9 cellular contexts compared by ENCODE assay signal in the genomic region with DNA sequence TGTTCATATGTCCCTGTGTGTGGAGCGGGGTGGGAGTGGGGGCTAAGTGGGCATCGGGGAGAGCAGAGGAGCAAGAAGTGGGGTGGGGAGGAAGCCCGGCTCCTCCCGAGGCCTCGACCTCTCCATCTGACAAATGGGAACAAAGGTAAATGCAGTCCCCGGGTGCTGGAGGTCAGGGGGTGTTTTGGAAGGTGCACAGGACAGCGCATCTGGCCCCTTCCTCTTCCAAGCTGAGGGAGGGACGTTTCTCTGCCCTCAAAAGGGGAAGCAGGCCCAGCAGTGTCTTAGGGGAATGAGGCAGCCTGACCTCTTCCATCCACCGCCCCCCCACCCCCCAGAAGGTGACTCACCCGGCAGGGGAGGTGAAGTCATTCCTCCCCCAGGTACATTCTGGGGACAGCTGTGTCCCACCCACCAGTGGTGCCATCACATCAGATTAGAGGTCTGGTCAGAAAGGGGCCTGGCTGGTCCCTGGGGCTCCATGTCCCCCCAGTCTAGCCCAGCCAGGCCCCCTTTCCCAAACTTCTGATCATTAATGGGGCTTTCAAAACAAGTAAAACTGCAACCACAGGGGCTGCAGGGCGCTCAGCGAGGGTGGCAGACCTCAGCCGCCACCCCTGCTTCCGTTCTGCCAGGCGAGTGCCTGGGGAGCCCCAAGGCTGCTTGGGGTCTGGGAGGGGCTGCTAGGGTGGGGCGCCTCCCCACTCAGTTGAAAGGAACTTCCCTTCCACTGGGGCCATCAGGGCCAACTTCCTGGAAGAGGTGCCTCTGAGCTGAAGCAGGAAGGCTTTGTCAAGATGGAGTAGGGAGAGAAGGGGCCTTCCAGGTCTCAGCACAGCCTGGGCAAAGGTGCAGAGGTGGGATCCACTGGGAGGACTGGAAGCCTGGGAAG. TPM values are rescaled to one million over a fixed set of nuclear protein-coding genes. Genes with fewer than 3 reads are reported as not detected.
DNase-seq lines count a peak whose midpoint lies in the region; ATAC-seq, FAIRE-seq and TF ChIP-seq lines count a peak whose summit lies in the region.
"Had no signal": no experiment of that assay in that cellular context is flagged by ENCODE, and none has a peak within 500 bp of the region (broad histone marks: within the 10 kb centered on the region; RNA-seq: fewer than 3 reads in every experiment).

No MANE protein-coding gene starts in this region.

- H3K4me1 ChIP-seq in skeletal muscle tissue (ENCODE audit: control insufficient read depth in 3 of 3, insufficient read depth in 3 of 3, low read length in 3 of 3) = peaks cover 14 to 29% (median 15%) of the 10 kb centered on the region in 3 donors

- peak overlapping the region in 1 of 3 donors; percentile 25 for H3K9ac ChIP-seq in skeletal muscle tissue (ENCODE audit: low read depth in 1 of 3, low read length in 3 of 3)

- H3K36me3 ChIP-seq in skeletal muscle tissue (ENCODE audit: control insufficient read depth in 3 of 3, insufficient read depth in 3 of 3, low read length in 3 of 3) = no peaks in the 10 kb centered on the region

- intact Hi-C loops in activated CD8-positive, alpha-beta T cell treated with anti-CD3 and anti-CD28 coated beads for 36 hours (cut with micrococcal nuclease) = loop anchor here (1.0 kb wide), 1 partner anchor 8 kb away; no protein-coding TSS in a partner anchor

- no peak for FAIRE-seq in GM19239 (lab: Jason Lieb, UNC)

- TF ChIP-seq CTCF in activated CD8-positive, alpha-beta T cell treated with anti-CD3 and anti-CD28 coated beads for 36 hours (IDR thresholded peaks at IDR 0.05) = no peak
- no peak for TF ChIP-seq CTCF in epithelial cell of esophagus (IDR thresholded peaks at IDR 0.05; ENCODE audit: insufficient read depth, low read depth, low read length, missing control alignments)

- H3K4me1 Mint-ChIP-seq in activated CD8-positive, alpha-beta T cell treated with anti-CD3 and anti-CD28 coated beads for 36 hours (ENCODE audit: low read depth) = peaks cover 57% of the 10 kb centered on the region

- POLR2A ChIA-PET in activated CD8-positive, alpha-beta T cell treated with anti-CD3 and anti-CD28 coated beads for 36 hours (lab: Charles Lee) = interaction anchor here (0.6 to 2.2 kb wide), 10 partner anchors 8 to 239 kb away, joined by 3 to 12 read pairs (median 5); a partner anchor contains a TSS

- peak overlapping the region; percentile 92 for H3K27ac Mint-ChIP-seq in activated CD8-positive, alpha-beta T cell treated with anti-CD3 and anti-CD28 coated beads for 36 hours

- peak; percentile 70 for ATAC-seq in activated CD8-positive, alpha-beta T cell treated with anti-CD3 and anti-CD28 coated beads for 36 hours
- ATAC-seq in HG02884 (IDR thresholded peaks at IDR 0.05; ENCODE audit: unreplicated experiment) (no peak), GM21447 (IDR thresholded peaks at IDR 0.05; ENCODE audit: unreplicated experiment) (no peak)

- peak; percentile 77 for DNase-seq in GM19239 (ENCODE audit: insufficient read length, low spot score)
- DNase-seq in MV-4-11 (lab: John Stamatoyannopoulos, UW) = peak; percentile 94
- DNase-seq in activated CD8-positive, alpha-beta T cell treated with anti-CD3 and anti-CD28 coated beads for 36 hours = peak; percentile 91
- DNase-seq in epithelial cell of esophagus (ENCODE audit: low read depth) = peak; percentile 37

- peaks cover 19% of the 10 kb centered on the region for H3K36me3 Mint-ChIP-seq in activated CD8-positive, alpha-beta T cell treated with anti-CD3 and anti-CD28 coated beads for 36 hours (ENCODE audit: low read depth)

- CTCF ChIA-PET in activated CD8-positive, alpha-beta T cell treated with anti-CD3 and anti-CD28 coated beads for 36 hours (lab: Charles Lee) = interaction anchor here (1.8 kb wide), 1 partner anchor 179 kb away, joined by 5 read pairs; no protein-coding TSS in a partner anchor

- no peaks in the 10 kb centered on the region for H3K9me3 Mint-ChIP-seq in activated CD8-positive, alpha-beta T cell treated with anti-CD3 and anti-CD28 coated beads for 36 hours

- H3K27me3 Mint-ChIP-seq in activated CD8-positive, alpha-beta T cell treated with anti-CD3 and anti-CD28 coated beads for 36 hours = no peaks in the 10 kb centered on the region

- peaks cover 3 to 28% (median 7%) of the 10 kb centered on the region in 3 donors for H3K27me3 ChIP-seq in skeletal muscle tissue (ENCODE audit: control insufficient read depth in 3 of 3, insufficient read depth in 3 of 3, low read length in 3 of 3)

- H3K4me3 ChIP-seq in epithelial cell of esophagus (ENCODE audit: low read length) (no peak overlapping the region), skeletal muscle tissue (ENCODE audit: low read length in 3 of 3) (no peak overlapping the region)

- peak overlapping the region; percentile 69 for H3K4me3 Mint-ChIP-seq in activated CD8-positive, alpha-beta T cell treated with anti-CD3 and anti-CD28 coated beads for 36 hours

- H3K9me3 ChIP-seq in skeletal muscle tissue (ENCODE audit: control insufficient read depth in 3 of 3, low read length in 3 of 3) = no peaks in the 10 kb centered on the region

- H3K27ac ChIP-seq in skeletal muscle tissue (ENCODE audit: low read depth, low read length) = peak overlapping the region; percentile 30

RNA-seq across cellular contexts. Expression of a gene that starts 10.7 kb away (rescaled TPM):
- total RNA-seq in activated CD8-positive, alpha-beta T cell treated with anti-CD3 and anti-CD28 coated beads for 36 hours = 10 to 100 TPM; 50.6 TPM
- total RNA-seq in skeletal muscle tissue = 23.0 TPM

RNA-seq across cellular contexts. Expression of a gene that starts 25.0 kb away (rescaled TPM):
- 10 to 100 TPM; 30.9 to 32.6 TPM for total RNA-seq in activated CD8-positive, alpha-beta T cell treated with anti-CD3 and anti-CD28 coated beads for 36 hours
- total RNA-seq in skeletal muscle tissue = 18.3 TPM

RNA-seq across cellular contexts. Expression of a gene that starts 28.5 kb away (rescaled TPM):
- 1 to 10 TPM; 4.0 to 4.3 TPM for total RNA-seq in activated CD8-positive, alpha-beta T cell treated with anti-CD3 and anti-CD28 coated beads for 36 hours
- 2.1 TPM for total RNA-seq in skeletal muscle tissue

RNA-seq across cellular contexts. Expression of a gene that starts 54.1 kb away (rescaled TPM):
- not detected for total RNA-seq in activated CD8-positive, alpha-beta T cell treated with anti-CD3 and anti-CD28 coated beads for 36 hours
- total RNA-seq in skeletal muscle tissue = not detected
- total RNA-seq: pulmonary artery endothelial cell; T-helper 2 cell treated with Interferon-gamma antibody and Interleukin-4, amounts not matched to agents 100 ng/mL and 5 ng/mL, for 36 hours had no signal

Comparison
In these comparisons a context has a peak if more than half of its experiments do, and no peak if none do; other contexts are left out.
1. DNase-seq: peak in every context shown above with its lines; median percentile 94 in MV-4-11; 91 in activated CD8-positive, alpha-beta T cell treated with anti-CD3 and anti-CD28 coated beads for 36 hours; 77 in GM19239; 37 in epithelial cell of esophagus.